In the genomic region with DNA sequence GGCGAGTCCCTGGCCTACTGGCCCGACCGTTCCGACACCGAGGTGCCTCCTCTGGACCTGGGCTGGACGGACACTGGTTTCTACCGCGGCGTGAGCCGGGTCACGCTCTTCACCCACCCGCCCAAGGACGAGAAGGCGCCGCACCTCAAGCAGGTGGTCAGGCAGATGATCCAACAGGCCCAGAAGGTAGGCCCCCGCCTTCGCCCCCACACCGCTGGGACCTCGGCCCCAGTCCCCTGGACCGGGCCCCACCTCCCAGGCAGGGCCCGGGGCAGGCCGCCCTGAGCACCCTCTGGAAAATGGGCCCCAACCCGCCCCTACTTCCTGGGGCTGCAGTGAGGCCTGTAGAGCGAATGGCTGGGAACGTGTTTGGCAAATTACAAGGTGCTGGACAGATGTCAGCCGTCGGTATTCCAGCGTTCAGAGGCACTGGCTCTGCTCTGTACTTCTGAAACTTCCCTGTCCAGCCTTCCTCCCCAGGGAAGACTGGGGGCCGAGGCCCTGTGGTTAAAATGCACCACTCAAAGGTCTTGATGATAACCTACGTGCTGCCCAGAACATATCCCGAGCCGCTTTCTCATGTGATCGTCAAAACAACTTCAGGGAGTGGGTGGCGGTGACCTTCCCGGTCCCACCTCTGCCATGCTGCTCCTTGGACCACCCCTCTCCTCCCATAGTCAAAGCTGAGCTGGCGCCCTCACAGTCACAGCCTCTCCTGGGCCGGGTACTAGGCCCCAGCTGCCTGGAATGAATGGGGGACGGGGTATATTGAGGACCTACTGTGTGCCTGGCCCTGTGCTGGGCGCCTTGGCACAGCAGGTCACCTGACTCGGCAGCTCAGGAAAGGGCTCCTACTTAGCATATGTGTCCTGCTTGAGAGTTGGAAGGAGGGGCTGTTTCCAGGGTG, we compare ENCODE assay signal across 10 cellular contexts. TPM values are rescaled to one million over a fixed set of nuclear protein-coding genes. Genes with fewer than 3 reads are reported as not detected.
DNase-seq lines count a peak whose midpoint lies in the region; ATAC-seq and TF ChIP-seq lines count a peak whose summit lies in the region.
"Had no signal": no experiment of that assay in that cellular context is flagged by ENCODE, and none has a peak within 500 bp of the region (broad histone marks: within the 10 kb centered on the region; RNA-seq: fewer than 3 reads in every experiment).

No MANE protein-coding gene starts in this region.

- H3K4me3 Mint-ChIP-seq in H9 (peak overlapping the region; percentile 70 to 83), T-cell (peak overlapping the region; percentile 39 to 46 (median 46)), progenitor cell of endocrine pancreas (ENCODE audit: low read depth) (peak overlapping the region; percentile 72)

- H3K18ac ChIP-seq in H9 (ENCODE audit: insufficient read length, low read depth, low read length): no peak overlapping the region

- TF ChIP-seq CTCF in H9 (conservative IDR thresholded peaks at IDR 0.05): no peak
- TF ChIP-seq CTCF in progenitor cell of endocrine pancreas (IDR thresholded peaks at IDR 0.05; ENCODE audit: unreplicated experiment): no peak

- peaks cover 36% of the 10 kb centered on the region for H3K27me3 Mint-ChIP-seq in H9 (ENCODE audit: low read depth)
- H3K27me3 Mint-ChIP-seq in T-cell: peaks cover 3 to 45% of the 10 kb centered on the region in 2 donors
- peaks cover 17% of the 10 kb centered on the region for H3K27me3 Mint-ChIP-seq in progenitor cell of endocrine pancreas

- no peaks in the 10 kb centered on the region for H4K20me1 ChIP-seq in H9 (ENCODE audit: control insufficient read depth, insufficient read depth, insufficient read length)

- peak; percentile 43 for DNase-seq in H9
- DNase-seq in T-cell: no peak
- no peak for DNase-seq in right cardiac atrium
- DNase-seq in progenitor cell of endocrine pancreas (ENCODE audit: low spot score, unreplicated experiment): no peak
- DNase-seq in inferior parietal cortex (ENCODE audit: extremely low spot score): no peak
- DNase-seq: NCI-H1436, SJCRH30 had no signal

- H3K79me2 ChIP-seq in H9 (ENCODE audit: insufficient read depth, low read length): peaks cover 7% of the 10 kb centered on the region; the same call in 1 of the 2 replicates

- H3K79me1 ChIP-seq in H9 (ENCODE audit: insufficient read depth, low read depth, low read length, poor library complexity, severe bottlenecking): peaks cover 2% of the 10 kb centered on the region

- no peak overlapping the region for H3K56ac ChIP-seq in H9 (ENCODE audit: insufficient read length, low read depth, low read length)

- no peak overlapping the region for H2BK15ac ChIP-seq in H9 (ENCODE audit: low read depth, low read length)

- POLR2A ChIA-PET in T-cell (lab: Charles Lee): no interaction called here

- no peaks in the 10 kb centered on the region for H3K9me3 ChIP-seq in H9 (ENCODE audit: control insufficient read depth, low read depth, low read length)
- H3K9me3 ChIP-seq in right cardiac atrium (ENCODE audit: control insufficient read depth, low read length): no peaks in the 10 kb centered on the region
- H3K9me3 ChIP-seq: SJCRH30 had no signal

- H2AFZ ChIP-seq in H9 (ENCODE audit: low read length): no peak overlapping the region

- H2BK5ac ChIP-seq in H9 (ENCODE audit: insufficient read length, low read length): no peak overlapping the region

- H3K14ac ChIP-seq in H9 (ENCODE audit: insufficient read depth, low read length): no peak overlapping the region

- H4K8ac ChIP-seq in H9 (replicated peaks; ENCODE audit: insufficient read length, low read depth, low read length): no peak overlapping the region

- CTCF ChIA-PET in T-cell (lab: Charles Lee): interaction anchor here in 1 of 2 donors (0.6 kb wide), 1 partner anchor 1386 kb away, joined by 4 read pairs; no protein-coding TSS in a partner anchor

- no peak overlapping the region for H2BK12ac ChIP-seq in H9 (ENCODE audit: insufficient read length, low read depth, low read length)

- H3K4me3 ChIP-seq in right cardiac atrium (ENCODE audit: low read length): no peak overlapping the region
- H3K4me3 ChIP-seq: SJCRH30 had no signal

- no peak overlapping the region for H3K4ac ChIP-seq in H9 (ENCODE audit: low read depth, low read length)

- peaks cover 10 to 13% (median 10%) of the 10 kb centered on the region in 3 experiments; a peak in 6 of 7 replicates for H3K36me3 Mint-ChIP-seq in H9 (ENCODE audit: insufficient read depth in 1 of 3, low read depth in 3 of 3)
- no peaks in the 10 kb centered on the region for H3K36me3 Mint-ChIP-seq in T-cell
- H3K36me3 Mint-ChIP-seq in progenitor cell of endocrine pancreas (ENCODE audit: insufficient read depth): no peaks in the 10 kb centered on the region

- peak overlapping the region; percentile 42 for H3K9ac ChIP-seq in H9 (ENCODE audit: extremely low read depth, insufficient read length, low read length)

- ATAC-seq in T-cell (replicated peaks in 1 of 4): no peak
- ATAC-seq in right cardiac atrium: peak; percentile 10 to 17
- no peak for ATAC-seq in HG03139 (IDR thresholded peaks at IDR 0.05; ENCODE audit: unreplicated experiment)
- no peak for ATAC-seq in GM21528 (IDR thresholded peaks at IDR 0.05; ENCODE audit: low FRiP score, unreplicated experiment)
- ATAC-seq in GM18511 (IDR thresholded peaks at IDR 0.05; ENCODE audit: unreplicated experiment): no peak

- no peaks in the 10 kb centered on the region for H3K27me3 ChIP-seq in H9 (ENCODE audit: insufficient read depth, low read length)
- no peaks in the 10 kb centered on the region for H3K27me3 ChIP-seq in right cardiac atrium (ENCODE audit: control insufficient read depth, insufficient read depth)
- H3K27me3 ChIP-seq: SJCRH30 had no signal

- no peak overlapping the region for H3K27ac ChIP-seq in H9 (ENCODE audit: insufficient read length, low read depth, low read length)
- H3K27ac ChIP-seq in right cardiac atrium (ENCODE audit: low read length): peak overlapping the region; percentile 8
- H3K27ac ChIP-seq: SJCRH30 had no signal

- peaks cover 15% of the 10 kb centered on the region for H3K4me1 ChIP-seq in H9 (ENCODE audit: insufficient read depth, low read length)
- H3K4me1 ChIP-seq in right cardiac atrium (ENCODE audit: control insufficient read depth, insufficient read depth, low read length): peaks cover 5% of the 10 kb centered on the region

- H3K9me3 Mint-ChIP-seq in H9 (no peaks in the 10 kb centered on the region), T-cell (no peaks in the 10 kb centered on the region), progenitor cell of endocrine pancreas (ENCODE audit: low read depth) (no peaks in the 10 kb centered on the region)

- no CpG with 5 or more reads among the region's 40 CpGs for WGBS in H9 (ENCODE audit: extremely low coverage, insufficient read length, low lambda C conversion rate)
- WGBS in right cardiac atrium: 64% methylated on average over 40 of the region's 40 CpGs

- H3K23ac ChIP-seq in H9 (ENCODE audit: insufficient read length, low read depth, low read length): no peak overlapping the region

- H3K4me1 Mint-ChIP-seq in H9: peaks cover 54 to 56% of the 10 kb centered on the region in 2 experiments
- H3K4me1 Mint-ChIP-seq in T-cell: peaks cover 7 to 14% (median 11%) of the 10 kb centered on the region in 3 donors
- H3K4me1 Mint-ChIP-seq in progenitor cell of endocrine pancreas (ENCODE audit: low read depth): peaks cover 59% of the 10 kb centered on the region

- H3K23me2 ChIP-seq in H9 (ENCODE audit: insufficient read length, low read depth, low read length, poor library complexity, severe bottlenecking): peaks cover 13% of the 10 kb centered on the region

- H3T11ph ChIP-seq in H9 (ENCODE audit: low read length): no peak overlapping the region

- H4K5ac ChIP-seq in H9 (ENCODE audit: insufficient read length, low read depth, low read length): no peak overlapping the region

- no peak overlapping the region for H2BK20ac ChIP-seq in H9 (ENCODE audit: low read depth, low read length, poor library complexity, severe bottlenecking)

- H3K27ac Mint-ChIP-seq in H9 (peak overlapping the region in 1 of 3 experiments; percentile 59; a peak in 2 of 7 replicates), T-cell (no peak overlapping the region), progenitor cell of endocrine pancreas (peak overlapping the region; percentile 67)

- intact Hi-C loops in right cardiac atrium (cut with DNase I): no loop called here

- H4K91ac ChIP-seq in H9 (ENCODE audit: insufficient read length, low read depth, low read length): no peak overlapping the region

- no peak overlapping the region for H2BK120ac ChIP-seq in H9 (ENCODE audit: low read depth, low read length, poor library complexity, severe bottlenecking)

- H2AK5ac ChIP-seq in H9 (ENCODE audit: insufficient read length, low read length): no peak overlapping the region

- peak overlapping the region; percentile 71 for H3K4me2 ChIP-seq in H9 (ENCODE audit: insufficient read depth, insufficient read length, low read length)

RNA-seq across cellular contexts. Expression of gene FAM83F, which starts 0.8 kb away (rescaled TPM):
- total RNA-seq in H9 (2021) (17.4 and 19.6 TPM in 2 replicates), T-cell (1 to 10 TPM in 2 of 5 donors, under 1 TPM in 3; 0.26 to 4.9 (median 0.79) TPM), right cardiac atrium (1 to 10 TPM; 4.3 to 8.5 (median 6.4) TPM), progenitor cell of endocrine pancreas (19.8 and 21.3 TPM in 2 replicates)
- polyA plus RNA-seq in right cardiac atrium: 3.6 TPM
- total RNA-seq: SJCRH30 had no signal

RNA-seq across cellular contexts. Expression of gene TMA7B, which starts 35.4 kb away (rescaled TPM):
- total RNA-seq in H9 (2021): not detected in 2 replicates
- total RNA-seq in T-cell: 10 to 100 TPM in 2 of 5 donors, 1 to 10 TPM in 3; 7.8 to 18.9 (median 9.0) TPM
- under 1 TPM in 1 of 4 donors, not detected in 3; 0.31 TPM for total RNA-seq in right cardiac atrium
- polyA plus RNA-seq in right cardiac atrium: 0.09 TPM
- total RNA-seq in progenitor cell of endocrine pancreas: not detected in 2 replicates

Comparison
In these comparisons a context has a peak if more than half of its experiments do, and no peak if none do; other contexts are left out.
1. ATAC-seq: peak in right cardiac atrium (2 of 2); none in T-cell (0 of 4), HG03139 (single experiment), GM21528 (single experiment) and GM18511 (single experiment).
2. Peak in every context shown above with its lines, with median percentiles within 50 percentile points of each other: H3K4me3 Mint-ChIP-seq.